ENCODE assay signal across 8 cellular contexts in genomic region chr17:2179615-2180295, GRCh38.
A peak's percentile ranks its signal among the peaks of the same experiment; 100 is the strongest.
DNase-seq lines count a peak whose midpoint lies in the region; ATAC-seq and TF ChIP-seq lines count a peak whose summit lies in the region.

No MANE protein-coding gene starts in this region.

- DNase-seq in EH (ENCODE audit: low read depth) (peak; percentile 96), T-helper 17 cell (no peak), cardiac muscle cell (ENCODE audit: low read depth in 1 of 2, low spot score in 1 of 2) (peak in 1 of 2 donors; percentile 98), gastrocnemius medialis (peak; percentile 63 to 84), kidney tubule cell (ENCODE audit: low spot score) (no peak), HAP-1 (ENCODE audit: low spot score in 2 of 2) (no peak)

- intact Hi-C loops in gastrocnemius medialis (cut with DNase I; ENCODE audit: low total_unique reads): loop anchor here (2.0 to 10.0 kb wide), 2 partner anchors 95 to 125 kb away; partner anchors contain the start of gene HIC1

- in situ Hi-C loops in gastrocnemius medialis (cut with MboI; ENCODE audit: low sequenced_read_pairs in 4 of 4): no loop called here
- in situ Hi-C loops in HAP-1 (cut with MboI; ENCODE audit: low sequenced_read_pairs): no loop called here

- H3K27ac Mint-ChIP-seq in T-helper 17 cell: peak overlapping the region; percentile 11

- H3K4me3 Mint-ChIP-seq in T-helper 17 cell: no peak overlapping the region

- H3K27me3 ChIP-seq in cardiac muscle cell (no peaks in the 10 kb centered on the region), gastrocnemius medialis (no peaks in the 10 kb centered on the region), HAP-1 (ENCODE audit: low read depth) (no peaks in the 10 kb centered on the region)

- peaks cover 12% of the 10 kb centered on the region for H3K4me1 Mint-ChIP-seq in T-helper 17 cell

- H3K36me3 Mint-ChIP-seq in T-helper 17 cell (ENCODE audit: low read depth): peaks cover 15% of the 10 kb centered on the region

- H3K27ac ChIP-seq in cardiac muscle cell (peak overlapping the region; percentile 98), gastrocnemius medialis (peak overlapping the region; percentile 39 to 81 (median 66))

- no peak for TF ChIP-seq CTCF in cardiac muscle cell (IDR thresholded peaks at IDR 0.05; ENCODE audit: low read depth, low read length)
- no peak for TF ChIP-seq CTCF in gastrocnemius medialis (IDR thresholded peaks at IDR 0.05 in 4 of 5, conservative IDR thresholded peaks at IDR 0.05 in 1 of 5)

- H3K27me3 Mint-ChIP-seq in T-helper 17 cell: no peaks in the 10 kb centered on the region

- H3K9me3 ChIP-seq in T-helper 17 cell (ENCODE audit: control insufficient read depth, low read length, poor library complexity, severe bottlenecking) (no peaks in the 10 kb centered on the region), cardiac muscle cell (ENCODE audit: low read depth) (no peaks in the 10 kb centered on the region), gastrocnemius medialis (no peaks in the 10 kb centered on the region), HAP-1 (no peaks in the 10 kb centered on the region)

- no peaks in the 10 kb centered on the region for H3K36me3 ChIP-seq in cardiac muscle cell
- no peaks in the 10 kb centered on the region for H3K36me3 ChIP-seq in gastrocnemius medialis
- no peaks in the 10 kb centered on the region for H3K36me3 ChIP-seq in HAP-1 (replicated peaks)

- H3K4me3 ChIP-seq in cardiac muscle cell (no peak overlapping the region), gastrocnemius medialis (peak overlapping the region in 1 of 4 donors; percentile 27), HAP-1 (no peak overlapping the region)

- no peak for ATAC-seq in T-helper 17 cell
- peak; percentile 73 to 82 for ATAC-seq in gastrocnemius medialis
- ATAC-seq in GM18502 (IDR thresholded peaks at IDR 0.05; ENCODE audit: poor library complexity, unreplicated experiment): no peak
- ATAC-seq in HG03097 (IDR thresholded peaks at IDR 0.05; ENCODE audit: low FRiP score, unreplicated experiment): no peak

- H3K4me1 ChIP-seq in cardiac muscle cell (ENCODE audit: low read depth): peaks cover 66% of the 10 kb centered on the region
- peaks cover 73 to 74% of the 10 kb centered on the region in 2 donors for H3K4me1 ChIP-seq in gastrocnemius medialis
- H3K4me1 ChIP-seq in HAP-1: no peaks in the 10 kb centered on the region

- TF ChIP-seq POLR2A in gastrocnemius medialis (IDR thresholded peaks at IDR 0.05): no peak

Comparison
In these comparisons a context has a peak if more than half of its experiments do, and no peak if none do; other contexts are left out.
1. DNase-seq: peak in EH (single experiment) and gastrocnemius medialis (2 of 2); none in T-helper 17 cell (0 of 3), kidney tubule cell (single experiment) and HAP-1 (0 of 2).
2. ATAC-seq: peak in gastrocnemius medialis (2 of 2); none in T-helper 17 cell (single experiment), GM18502 (single experiment) and HG03097 (single experiment).